ENCODE assay signal across 7 cellular contexts in genomic region chr6:104344223-104344622, GRCh38.
"Had no signal": no experiment of that assay in that cellular context is flagged by ENCODE, and none has a peak within 500 bp of the region (broad histone marks: within the 10 kb centered on the region; RNA-seq: fewer than 3 reads in every experiment).

No MANE protein-coding gene starts in this region.

- H3K4me2 ChIP-seq: KMS-11 had no signal

- FAIRE-seq: HepG2, HTR-8/SVneo had no signal

- H3K27ac ChIP-seq: HL-60, KMS-11 had no signal

- ATAC-seq: HepG2 had no signal

- H3K9ac ChIP-seq: KMS-11 had no signal

- DNase-seq: IMR-90, KBM-7, KG1 had no signal
